In genomic region chr3:174000675-174001074, GRCh38 we compare ENCODE assay signal across 35 cellular contexts.
"Had no signal": no experiment of that assay in that cellular context is flagged by ENCODE, and none has a peak within 500 bp of the region (broad histone marks: within the 10 kb centered on the region; RNA-seq: fewer than 3 reads in every experiment).

No MANE protein-coding gene starts in this region.

- DNase-seq: Karpas-422, Kasumi-1, MG63, MM.1S, MV-4-11, NCI-H1048, NCI-H1092, NCI-H1092 treated with DMSO at 0.1 percent for 48 hours, NCI-H1105, NCI-H1105 treated with DMSO at 0.1 percent for 48 hours, NCI-H1417, NCI-H1417 treated with DMSO at 0.1 percent for 48 hours, NCI-H1436, NCI-H1436 treated with DMSO at 0.1 percent for 48 hours, NCI-H146, NCI-H1694, NCI-H1694 treated with DMSO at 0.1 percent for 48 hours, NCI-H187, NCI-H187 treated with DMSO at 0.1 percent for 48 hours, NCI-H1930, NCI-H2029, NCI-H2029 treated with DMSO at 0.1 percent for 48 hours, NCI-H2081, NCI-H2081 treated with DMSO at 0.1 percent for 48 hours, NCI-H2107, NCI-H2171, NCI-H2171 treated with DMSO at 0.1 percent for 48 hours, NCI-H2227 treated with DMSO at 0.1 percent for 48 hours, NCI-H226, NCI-H345, NCI-H446, NCI-H446 treated with DMSO at 0.1 percent for 48 hours, NCI-H510A, NCI-H510A treated with DMSO at 0.1 percent for 48 hours, NCI-H524 had no signal

- H3K36me3 ChIP-seq: MG63 had no signal

- H3K9me3 ChIP-seq: MG63 had no signal

- H3K27me3 ChIP-seq: MG63 had no signal

- H3K4me3 ChIP-seq: MG63 had no signal
